ENCODE assay signal across 8 cellular contexts in the genomic region with DNA sequence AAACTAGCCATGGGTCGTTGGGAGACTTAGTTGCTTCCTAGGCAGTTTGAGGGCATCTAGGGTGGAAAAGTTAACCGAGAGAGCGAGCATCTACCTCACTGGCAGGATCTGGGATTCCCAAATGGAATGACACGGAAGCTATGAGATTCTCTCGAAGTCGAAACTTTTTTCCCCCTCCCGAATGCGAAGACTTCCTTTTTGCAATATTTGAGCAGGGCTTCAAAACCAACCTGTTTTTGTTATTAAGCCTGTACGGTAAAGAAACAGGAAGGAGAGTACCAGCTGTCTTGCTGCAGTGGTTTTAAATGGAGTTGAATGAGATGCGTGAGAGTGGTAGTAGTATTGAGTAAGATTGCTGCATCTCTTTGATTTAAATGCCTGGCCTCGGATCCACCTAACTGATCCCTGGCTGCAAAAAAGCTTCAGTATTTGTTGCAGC. TPM values are rescaled to one million over a fixed set of nuclear protein-coding genes. Genes with fewer than 3 reads are reported as not detected.
DNase-seq lines count a peak whose midpoint lies in the region; ATAC-seq and TF ChIP-seq lines count a peak whose summit lies in the region.

No MANE protein-coding gene starts in this region.

- intact Hi-C loops in Caco-2 (cut with micrococcal nuclease; ENCODE audit: unreplicated experiment): loop anchor here (5.0 to 10.0 kb wide), 3 partner anchors 119 to 306 kb away; no protein-coding TSS in a partner anchor

- DNase-seq in Caco-2: peak; percentile 41
- peak; percentile 41 for DNase-seq in SK-N-DZ (ENCODE audit: low spot score)
- peak; percentile 42 for DNase-seq in midbrain (lab: John Stamatoyannopoulos, UW)
- DNase-seq in NCI-H1436 treated with DMSO at 0.1 percent for 48 hours (lab: John Stamatoyannopoulos, UW): no peak
- no peak for DNase-seq in activated CD4-positive, alpha-beta T cell treated with anti-CD3 and anti-CD28 coated beads, Interleukin-2, amount 50 U/mL, for 48 hours

- no peak for ATAC-seq in HG02870 (IDR thresholded peaks at IDR 0.05; ENCODE audit: unreplicated experiment)

- H3K4me1 ChIP-seq in Caco-2 (peaks cover 32% of the 10 kb centered on the region), HUES48 (ENCODE audit: control insufficient read depth, insufficient read depth, low read length) (peaks cover 39% of the 10 kb centered on the region), endocrine pancreas (ENCODE audit: control insufficient read depth, insufficient read depth, low read length) (peaks cover 10% of the 10 kb centered on the region)

- H3K27me3 ChIP-seq in Caco-2 (replicated peaks; ENCODE audit: control insufficient read depth, insufficient read depth, low read length): no peaks in the 10 kb centered on the region
- H3K27me3 ChIP-seq in HUES48 (ENCODE audit: control insufficient read depth, insufficient read depth, low read length): no peaks in the 10 kb centered on the region
- H3K27me3 ChIP-seq in endocrine pancreas (ENCODE audit: control insufficient read depth, insufficient read depth, low read length): no peaks in the 10 kb centered on the region

- peak overlapping the region; percentile 98 for H3K4me3 ChIP-seq in Caco-2 (ENCODE audit: low read depth, low read length)
- peak overlapping the region; percentile 93 for H3K4me3 ChIP-seq in HUES48 (ENCODE audit: low read depth, low read length)
- H3K4me3 ChIP-seq in endocrine pancreas (ENCODE audit: control insufficient read depth, insufficient read depth, low read length): peak overlapping the region; percentile 89

- peaks cover 25% of the 10 kb centered on the region for H3K36me3 Mint-ChIP-seq in Caco-2 (ENCODE audit: insufficient read depth, unreplicated experiment)

- peaks cover 40% of the 10 kb centered on the region for H3K4me1 Mint-ChIP-seq in Caco-2 (ENCODE audit: low read depth, unreplicated experiment)

- peak overlapping the region; percentile 82 for H3K4me3 Mint-ChIP-seq in Caco-2 (ENCODE audit: unreplicated experiment)

- H3K9me3 Mint-ChIP-seq in Caco-2 (ENCODE audit: unreplicated experiment): no peaks in the 10 kb centered on the region

- H3K36me3 ChIP-seq in Caco-2 (ENCODE audit: control insufficient read depth, insufficient read depth, low read length) (no peaks in the 10 kb centered on the region), HUES48 (ENCODE audit: control insufficient read depth, insufficient read depth, low read length) (no peaks in the 10 kb centered on the region), endocrine pancreas (ENCODE audit: control insufficient read depth, insufficient read depth, low read length) (no peaks in the 10 kb centered on the region)

- H3K27ac Mint-ChIP-seq in Caco-2 (ENCODE audit: unreplicated experiment): peak overlapping the region; percentile 92

- POLR2A ChIA-PET in Caco-2 (lab: Charles Lee): interaction anchor here (0.9 to 3.5 kb wide), 9 partner anchors 9 to 145 kb away, joined by 3 to 81 read pairs (median 10); a partner anchor contains a TSS

- H3K27me3 Mint-ChIP-seq in Caco-2 (ENCODE audit: insufficient read depth, unreplicated experiment): no peaks in the 10 kb centered on the region

- H3K9ac ChIP-seq in HUES48 (ENCODE audit: low read depth, low read length) (peak overlapping the region; percentile 80), endocrine pancreas (ENCODE audit: control insufficient read depth, insufficient read depth, low read length) (peak overlapping the region; percentile 90)

- TF ChIP-seq CTCF in Caco-2 (IDR thresholded peaks at IDR 0.05; ENCODE audit: insufficient read depth in 1 of 2, low read depth in 1 of 2, low read length in 1 of 2, severe bottlenecking in 1 of 2, unreplicated experiment in 1 of 2): no peak

- BruUV-seq in Caco-2 (replicated peaks; lab: Mats Ljungman, UMichigan): no TSS peak

- H3K9me3 ChIP-seq in Caco-2 (no peaks in the 10 kb centered on the region), HUES48 (ENCODE audit: control insufficient read depth, insufficient read depth, low read length) (no peaks in the 10 kb centered on the region), endocrine pancreas (ENCODE audit: control insufficient read depth, low read length) (no peaks in the 10 kb centered on the region)

- CTCF ChIA-PET in Caco-2 (lab: Charles Lee): interaction anchor here (0.6 to 3.3 kb wide), 10 partner anchors 10 to 119 kb away, joined by 3 to 27 read pairs (median 4); no protein-coding TSS in a partner anchor

- peak overlapping the region; percentile 43 for H3K27ac ChIP-seq in HUES48 (ENCODE audit: low read depth, low read length)

RNA-seq across cellular contexts. Expression of a gene that starts 1.1 kb away (rescaled TPM):
- total RNA-seq in Caco-2 (2022): 96.7 and 97.3 TPM in 2 replicates
- 8.1 and 9.0 TPM in 2 replicates for polyA plus RNA-seq in SK-N-DZ (2014; cell fraction: cytosol; rRNA removed)
- polyA plus RNA-seq in SK-N-DZ (2014; cell fraction: nucleus; rRNA removed): 8.2 and 14.9 TPM in 2 replicates

Comparison
In these comparisons a context has a peak if more than half of its experiments do, and no peak if none do; other contexts are left out.
1. DNase-seq: peak in Caco-2 (2 of 2), SK-N-DZ (single experiment) and midbrain (single experiment); none in NCI-H1436 treated with DMSO at 0.1 percent for 48 hours (single experiment) and activated CD4-positive, alpha-beta T cell treated with anti-CD3 and anti-CD28 coated beads, Interleukin-2, amount 50 U/mL, for 48 hours (0 of 2).
2. Peak in every context shown above with its lines, with median percentiles within 50 percentile points of each other: H3K4me3 ChIP-seq.